ENCODE assay signal across 2 cellular contexts in genomic region chrX:113868716-113869115, GRCh38.
TF ChIP-seq lines count a peak whose summit lies in the region.

No MANE protein-coding gene starts in this region.

TF ChIP-seq in HEK293, 187 proteins besides CTCF, POLR2A, EP300 and RAD21:
- peak; percentile 83 for TF ChIP-seq ZBTB21 (tag by site-specific recombination; IDR thresholded peaks at IDR 0.05)
- peak; percentile 45; the same call in 1 of the 2 replicates for TF ChIP-seq ATF2 (tag by site-specific recombination; IDR thresholded peaks at IDR 0.05; ENCODE audit: low read depth)
- TF ChIP-seq ZNF473 (tag by site-specific recombination; IDR thresholded peaks at IDR 0.05), result no peak
- TF ChIP-seq KLF8 (tag by site-specific recombination; IDR thresholded peaks at IDR 0.05), result no peak
- no peak for TF ChIP-seq EGR2 (tag by site-specific recombination; IDR thresholded peaks at IDR 0.05; ENCODE audit: low read depth)
- no peak for TF ChIP-seq ZNF202 (tag by site-specific recombination; IDR thresholded peaks at IDR 0.05; ENCODE audit: borderline replicate concordance)
- no peak for TF ChIP-seq ZNF48 (tag by site-specific recombination; IDR thresholded peaks at IDR 0.05)

TF ChIP-seq in H1, 55 proteins besides CTCF, POLR2A, EP300 and RAD21 (continued from another document):
- TF ChIP-seq TCF12 (IDR thresholded peaks at IDR 0.05; ENCODE audit: low read depth, low read length) (no peak), ASH2L (IDR thresholded peaks at IDR 0.05; ENCODE audit: low read length) (no peak), BRCA1 (IDR thresholded peaks at IDR 0.05; ENCODE audit: low read depth, low read length) (no peak), E2F6 (IDR thresholded peaks at IDR 0.05) (no peak), EGR1 (IDR thresholded peaks at IDR 0.05; ENCODE audit: borderline replicate concordance, low read depth, low read length) (no peak), CHD7 (IDR thresholded peaks at IDR 0.05; ENCODE audit: insufficient replicate concordance, low read length) (no peak), JUND (IDR thresholded peaks at IDR 0.05; ENCODE audit: low read length) (no peak), ATF2 (IDR thresholded peaks at IDR 0.05; ENCODE audit: low read length) (no peak), CHD2 (IDR thresholded peaks at IDR 0.05; ENCODE audit: low read length) (no peak), SP1 (IDR thresholded peaks at IDR 0.05; ENCODE audit: low read depth, low read length) (no peak), CBX5 (IDR thresholded peaks at IDR 0.05; ENCODE audit: low read depth, low read length) (no peak), SAP30 (IDR thresholded peaks at IDR 0.05; ENCODE audit: insufficient read depth, insufficient replicate concordance, low read length) (no peak), BACH1 (IDR thresholded peaks at IDR 0.05; ENCODE audit: low read length) (no peak), SIX5 (IDR thresholded peaks at IDR 0.05; ENCODE audit: low read depth, low read length) (no peak)
TF ChIP-seq in H1: peak in this region for 0.
